ENCODE assay signal across 1 cellular context in the genomic region with DNA sequence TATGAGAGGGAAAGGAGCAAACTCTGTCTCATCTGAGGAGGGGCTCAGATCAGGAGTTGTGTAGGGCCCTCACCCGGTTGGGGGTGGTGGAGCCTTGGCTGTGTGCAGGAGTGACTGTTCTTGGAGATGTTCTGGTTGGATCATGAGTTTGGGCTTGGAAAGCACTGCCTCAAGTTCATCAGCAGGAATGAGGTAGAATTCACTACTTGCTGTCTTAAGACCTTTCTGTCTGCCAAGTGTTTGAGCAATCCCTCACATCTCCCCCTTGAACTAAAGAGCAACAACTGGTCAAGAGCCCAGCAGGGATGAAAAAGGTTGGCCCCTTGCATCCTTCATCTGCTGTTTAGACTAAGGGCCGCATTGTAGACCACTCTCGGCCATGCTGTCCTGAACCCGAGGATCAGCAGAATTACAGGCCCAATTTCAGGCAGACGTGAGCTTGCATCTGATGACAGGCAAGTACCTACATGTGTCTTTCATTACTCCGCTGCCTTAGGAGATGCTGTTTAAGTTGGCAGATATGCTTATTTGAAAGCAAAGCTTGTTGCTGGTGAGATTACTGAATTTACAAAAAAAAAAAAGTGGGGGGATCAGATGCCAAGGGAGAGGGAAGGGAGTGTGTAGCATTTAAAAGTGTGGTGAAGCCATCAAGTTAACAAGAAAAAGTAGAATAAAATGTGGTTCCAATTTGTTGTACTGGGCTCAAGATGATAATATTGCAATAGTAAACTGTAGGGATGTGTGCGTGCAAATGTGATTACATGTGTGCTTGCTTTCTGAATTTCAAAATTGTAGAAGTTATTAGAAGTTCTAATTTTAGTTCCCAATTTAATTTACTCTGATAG.
TF ChIP-seq lines count a peak whose summit lies in the region.

No MANE protein-coding gene starts in this region.

TF ChIP-seq in GM23338, 12 proteins besides CTCF, POLR2A, EP300 and RAD21 (continued from another document):
- TF ChIP-seq, protein P1, sequence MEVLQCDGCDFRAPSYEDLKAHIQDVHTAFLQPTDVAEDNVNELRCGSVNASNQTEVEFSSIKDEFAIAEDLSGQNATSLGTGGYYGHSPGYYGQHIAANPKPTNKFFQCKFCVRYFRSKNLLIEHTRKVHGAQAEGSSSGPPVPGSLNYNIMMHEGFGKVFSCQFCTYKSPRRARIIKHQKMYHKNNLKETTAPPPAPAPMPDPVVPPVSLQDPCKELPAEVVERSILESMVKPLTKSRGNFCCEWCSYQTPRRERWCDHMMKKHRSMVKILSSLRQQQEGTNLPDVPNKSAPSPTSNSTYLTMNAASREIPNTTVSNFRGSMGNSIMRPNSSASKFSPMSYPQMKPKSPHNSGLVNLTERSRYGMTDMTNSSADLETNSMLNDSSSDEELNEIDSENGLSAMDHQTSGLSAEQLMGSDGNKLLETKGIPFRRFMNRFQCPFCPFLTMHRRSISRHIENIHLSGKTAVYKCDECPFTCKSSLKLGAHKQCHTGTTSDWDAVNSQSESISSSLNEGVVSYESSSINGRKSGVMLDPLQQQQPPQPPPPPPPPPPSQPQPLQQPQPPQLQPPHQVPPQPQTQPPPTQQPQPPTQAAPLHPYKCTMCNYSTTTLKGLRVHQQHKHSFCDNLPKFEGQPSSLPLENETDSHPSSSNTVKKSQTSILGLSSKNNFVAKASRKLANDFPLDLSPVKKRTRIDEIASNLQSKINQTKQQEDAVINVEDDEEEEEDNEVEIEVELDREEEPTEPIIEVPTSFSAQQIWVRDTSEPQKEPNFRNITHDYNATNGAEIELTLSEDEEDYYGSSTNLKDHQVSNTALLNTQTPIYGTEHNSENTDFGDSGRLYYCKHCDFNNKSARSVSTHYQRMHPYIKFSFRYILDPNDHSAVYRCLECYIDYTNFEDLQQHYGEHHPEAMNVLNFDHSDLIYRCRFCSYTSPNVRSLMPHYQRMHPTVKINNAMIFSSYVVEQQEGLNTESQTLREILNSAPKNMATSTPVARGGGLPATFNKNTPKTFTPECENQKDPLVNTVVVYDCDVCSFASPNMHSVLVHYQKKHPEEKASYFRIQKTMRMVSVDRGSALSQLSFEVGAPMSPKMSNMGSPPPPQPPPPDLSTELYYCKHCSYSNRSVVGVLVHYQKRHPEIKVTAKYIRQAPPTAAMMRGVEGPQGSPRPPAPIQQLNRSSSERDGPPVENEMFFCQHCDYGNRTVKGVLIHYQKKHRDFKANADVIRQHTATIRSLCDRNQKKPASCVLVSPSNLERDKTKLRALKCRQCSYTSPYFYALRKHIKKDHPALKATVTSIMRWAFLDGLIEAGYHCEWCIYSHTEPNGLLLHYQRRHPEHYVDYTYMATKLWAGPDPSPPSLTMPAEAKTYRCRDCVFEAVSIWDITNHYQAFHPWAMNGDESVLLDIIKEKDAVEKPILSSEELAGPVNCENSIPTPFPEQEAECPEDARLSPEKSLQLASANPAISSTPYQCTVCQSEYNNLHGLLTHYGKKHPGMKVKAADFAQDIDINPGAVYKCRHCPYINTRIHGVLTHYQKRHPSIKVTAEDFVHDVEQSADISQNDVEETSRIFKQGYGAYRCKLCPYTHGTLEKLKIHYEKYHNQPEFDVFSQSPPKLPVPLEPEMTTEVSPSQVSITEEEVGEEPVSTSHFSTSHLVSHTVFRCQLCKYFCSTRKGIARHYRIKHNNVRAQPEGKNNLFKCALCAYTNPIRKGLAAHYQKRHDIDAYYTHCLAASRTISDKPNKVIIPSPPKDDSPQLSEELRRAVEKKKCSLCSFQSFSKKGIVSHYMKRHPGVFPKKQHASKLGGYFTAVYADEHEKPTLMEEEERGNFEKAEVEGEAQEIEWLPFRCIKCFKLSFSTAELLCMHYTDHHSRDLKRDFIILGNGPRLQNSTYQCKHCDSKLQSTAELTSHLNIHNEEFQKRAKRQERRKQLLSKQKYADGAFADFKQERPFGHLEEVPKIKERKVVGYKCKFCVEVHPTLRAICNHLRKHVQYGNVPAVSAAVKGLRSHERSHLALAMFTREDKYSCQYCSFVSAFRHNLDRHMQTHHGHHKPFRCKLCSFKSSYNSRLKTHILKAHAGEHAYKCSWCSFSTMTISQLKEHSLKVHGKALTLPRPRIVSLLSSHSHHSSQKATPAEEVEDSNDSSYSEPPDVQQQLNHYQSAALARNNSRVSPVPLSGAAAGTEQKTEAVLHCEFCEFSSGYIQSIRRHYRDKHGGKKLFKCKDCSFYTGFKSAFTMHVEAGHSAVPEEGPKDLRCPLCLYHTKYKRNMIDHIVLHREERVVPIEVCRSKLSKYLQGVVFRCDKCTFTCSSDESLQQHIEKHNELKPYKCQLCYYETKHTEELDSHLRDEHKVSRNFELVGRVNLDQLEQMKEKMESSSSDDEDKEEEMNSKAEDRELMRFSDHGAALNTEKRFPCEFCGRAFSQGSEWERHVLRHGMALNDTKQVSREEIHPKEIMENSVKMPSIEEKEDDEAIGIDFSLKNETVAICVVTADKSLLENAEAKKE (CRISPR knock-in tag; IDR thresholded peaks at IDR 0.05) = no peak
- TF ChIP-seq POLR2AphosphoS5 (IDR thresholded peaks at IDR 0.05; ENCODE audit: low read depth) (no peak), ZNF114 (CRISPR knock-in tag; IDR thresholded peaks at IDR 0.05) (no peak), EZH2phosphoT487 (IDR thresholded peaks at IDR 0.05; ENCODE audit: unreplicated experiment) (no peak)
- TF ChIP-seq, protein P2, sequence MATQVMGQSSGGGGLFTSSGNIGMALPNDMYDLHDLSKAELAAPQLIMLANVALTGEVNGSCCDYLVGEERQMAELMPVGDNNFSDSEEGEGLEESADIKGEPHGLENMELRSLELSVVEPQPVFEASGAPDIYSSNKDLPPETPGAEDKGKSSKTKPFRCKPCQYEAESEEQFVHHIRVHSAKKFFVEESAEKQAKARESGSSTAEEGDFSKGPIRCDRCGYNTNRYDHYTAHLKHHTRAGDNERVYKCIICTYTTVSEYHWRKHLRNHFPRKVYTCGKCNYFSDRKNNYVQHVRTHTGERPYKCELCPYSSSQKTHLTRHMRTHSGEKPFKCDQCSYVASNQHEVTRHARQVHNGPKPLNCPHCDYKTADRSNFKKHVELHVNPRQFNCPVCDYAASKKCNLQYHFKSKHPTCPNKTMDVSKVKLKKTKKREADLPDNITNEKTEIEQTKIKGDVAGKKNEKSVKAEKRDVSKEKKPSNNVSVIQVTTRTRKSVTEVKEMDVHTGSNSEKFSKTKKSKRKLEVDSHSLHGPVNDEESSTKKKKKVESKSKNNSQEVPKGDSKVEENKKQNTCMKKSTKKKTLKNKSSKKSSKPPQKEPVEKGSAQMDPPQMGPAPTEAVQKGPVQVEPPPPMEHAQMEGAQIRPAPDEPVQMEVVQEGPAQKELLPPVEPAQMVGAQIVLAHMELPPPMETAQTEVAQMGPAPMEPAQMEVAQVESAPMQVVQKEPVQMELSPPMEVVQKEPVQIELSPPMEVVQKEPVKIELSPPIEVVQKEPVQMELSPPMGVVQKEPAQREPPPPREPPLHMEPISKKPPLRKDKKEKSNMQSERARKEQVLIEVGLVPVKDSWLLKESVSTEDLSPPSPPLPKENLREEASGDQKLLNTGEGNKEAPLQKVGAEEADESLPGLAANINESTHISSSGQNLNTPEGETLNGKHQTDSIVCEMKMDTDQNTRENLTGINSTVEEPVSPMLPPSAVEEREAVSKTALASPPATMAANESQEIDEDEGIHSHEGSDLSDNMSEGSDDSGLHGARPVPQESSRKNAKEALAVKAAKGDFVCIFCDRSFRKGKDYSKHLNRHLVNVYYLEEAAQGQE (IDR thresholded peaks at IDR 0.05; ENCODE audit: unreplicated experiment) = no peak
- TF ChIP-seq, protein P3, sequence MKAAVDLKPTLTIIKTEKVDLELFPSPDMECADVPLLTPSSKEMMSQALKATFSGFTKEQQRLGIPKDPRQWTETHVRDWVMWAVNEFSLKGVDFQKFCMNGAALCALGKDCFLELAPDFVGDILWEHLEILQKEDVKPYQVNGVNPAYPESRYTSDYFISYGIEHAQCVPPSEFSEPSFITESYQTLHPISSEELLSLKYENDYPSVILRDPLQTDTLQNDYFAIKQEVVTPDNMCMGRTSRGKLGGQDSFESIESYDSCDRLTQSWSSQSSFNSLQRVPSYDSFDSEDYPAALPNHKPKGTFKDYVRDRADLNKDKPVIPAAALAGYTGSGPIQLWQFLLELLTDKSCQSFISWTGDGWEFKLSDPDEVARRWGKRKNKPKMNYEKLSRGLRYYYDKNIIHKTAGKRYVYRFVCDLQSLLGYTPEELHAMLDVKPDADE (IDR thresholded peaks at IDR 0.05) = no peak
